Comparison of ENCODE assay signal across 10 cellular contexts in genomic region chr1:183871142-183871541, GRCh38.
DNase-seq lines count a peak whose midpoint lies in the region; ATAC-seq and TF ChIP-seq lines count a peak whose summit lies in the region.
"Had no signal": no experiment of that assay in that cellular context is flagged by ENCODE, and none has a peak within 500 bp of the region (broad histone marks: within the 10 kb centered on the region; RNA-seq: fewer than 3 reads in every experiment).

No MANE protein-coding gene starts in this region.

- in situ Hi-C loops in astrocyte of the cerebellum (cut with HindIII; ENCODE audit: low sequenced_read_pairs): no loop called here

- no peaks in the 10 kb centered on the region for H3K9me3 ChIP-seq in subcutaneous abdominal adipose tissue (ENCODE audit: control insufficient read depth in 5 of 5, low read length in 5 of 5)

- no peak for TF ChIP-seq CTCF in astrocyte of the cerebellum (IDR thresholded peaks at IDR 0.05; ENCODE audit: low read depth, low read length, missing control alignments)

- peak overlapping the region; percentile 89 for H3K27ac ChIP-seq in subcutaneous abdominal adipose tissue (ENCODE audit: low read depth, low read length)

- ATAC-seq in HG03342 (IDR thresholded peaks at IDR 0.05; ENCODE audit: unreplicated experiment) (peak; percentile 48), HG02840 (IDR thresholded peaks at IDR 0.05; ENCODE audit: low FRiP score, unreplicated experiment) (no peak)

- DNase-seq in astrocyte of the cerebellum (ENCODE audit: low read depth) (peak; percentile 51), iPS-NIHi11 (ENCODE audit: low spot score) (peak; percentile 19), NCI-H82 treated with DMSO at 0.1 percent for 48 hours (lab: John Stamatoyannopoulos, UW; ENCODE audit: unreplicated experiment) (no peak), NAMALWA (ENCODE audit: low spot score) (no peak), ecto neural progenitor cell (ENCODE audit: low spot score) (no peak)
- DNase-seq: NCI-H1930, small intestine had no signal

- H3K36me3 ChIP-seq in subcutaneous abdominal adipose tissue (ENCODE audit: control insufficient read depth in 5 of 5, insufficient read depth in 5 of 5, low read length in 5 of 5): peaks cover 0 to 14% (median 11%) of the 10 kb centered on the region in 5 donors

- no peak overlapping the region for H3K4me3 ChIP-seq in astrocyte of the cerebellum (ENCODE audit: low read depth, low read length)
- no peak overlapping the region for H3K4me3 ChIP-seq in subcutaneous abdominal adipose tissue (ENCODE audit: low read depth in 1 of 5, low read length in 5 of 5)

- H3K9ac ChIP-seq in subcutaneous abdominal adipose tissue (ENCODE audit: low read length in 5 of 5): peak overlapping the region in 4 of 5 donors; percentile 7 to 54 (median 16)

- no peaks in the 10 kb centered on the region for H3K27me3 ChIP-seq in subcutaneous abdominal adipose tissue (ENCODE audit: control insufficient read depth in 5 of 5, insufficient read depth in 4 of 5, low read length in 5 of 5)

- peaks cover 6 to 70% (median 52%) of the 10 kb centered on the region in 5 donors for H3K4me1 ChIP-seq in subcutaneous abdominal adipose tissue (ENCODE audit: control insufficient read depth in 5 of 5, insufficient read depth in 5 of 5, low read length in 5 of 5)

Comparison
In these comparisons a context has a peak if more than half of its experiments do, and no peak if none do; other contexts are left out.
1. DNase-seq: peak in astrocyte of the cerebellum (single experiment) and iPS-NIHi11 (single experiment); none in NCI-H82 treated with DMSO at 0.1 percent for 48 hours (single experiment), NAMALWA (single experiment) and ecto neural progenitor cell (single experiment).